ENCODE assay signal across 8 cellular contexts in the genomic region with DNA sequence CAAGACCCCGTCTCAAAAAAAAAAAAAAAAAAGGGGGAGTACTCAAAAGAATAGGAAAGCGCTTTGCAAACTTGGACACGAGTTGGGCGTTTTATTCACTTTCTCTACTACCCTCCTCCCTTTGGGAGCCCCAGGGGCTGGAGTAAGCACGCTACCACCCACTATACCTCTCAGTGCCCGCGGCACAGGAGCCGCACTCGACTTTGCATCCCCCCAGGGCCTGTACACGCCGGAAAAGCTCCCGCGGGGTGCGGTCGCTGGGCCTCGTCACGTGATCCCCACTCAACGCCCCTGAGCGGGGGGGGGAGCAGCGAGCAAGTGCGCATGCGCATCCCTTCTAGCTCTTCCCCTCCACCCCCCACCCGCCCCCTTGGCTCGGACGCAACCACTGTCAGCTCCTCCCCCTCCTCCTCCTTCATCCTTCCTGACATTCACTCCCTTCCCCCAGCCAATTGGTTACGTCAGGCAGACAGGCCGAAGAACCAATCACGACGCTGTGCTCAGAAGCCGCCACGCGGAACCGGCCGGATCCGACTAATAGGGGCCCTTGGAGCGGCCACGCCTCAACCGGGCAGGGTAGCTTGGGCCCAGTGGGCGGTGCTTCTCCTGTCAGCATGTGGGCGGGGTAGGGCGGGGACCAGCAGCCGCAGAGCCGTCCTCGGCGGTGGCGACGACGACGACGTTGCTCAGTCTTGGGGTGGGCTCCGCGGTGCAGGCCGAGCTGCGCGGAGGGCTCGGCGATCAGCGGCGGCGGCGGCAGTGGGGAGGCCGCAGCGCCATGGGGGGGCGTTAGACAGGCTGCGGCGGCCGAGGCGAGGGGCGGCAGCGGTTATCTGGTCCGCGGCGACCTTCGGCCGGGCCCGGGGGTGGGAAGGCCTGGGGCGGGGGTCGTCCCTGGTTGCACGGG. TPM values are rescaled to one million over a fixed set of nuclear protein-coding genes. Genes with fewer than 3 reads are reported as not detected.
DNase-seq lines count a peak whose midpoint lies in the region; ATAC-seq and TF ChIP-seq lines count a peak whose summit lies in the region.

A gene with protein sequence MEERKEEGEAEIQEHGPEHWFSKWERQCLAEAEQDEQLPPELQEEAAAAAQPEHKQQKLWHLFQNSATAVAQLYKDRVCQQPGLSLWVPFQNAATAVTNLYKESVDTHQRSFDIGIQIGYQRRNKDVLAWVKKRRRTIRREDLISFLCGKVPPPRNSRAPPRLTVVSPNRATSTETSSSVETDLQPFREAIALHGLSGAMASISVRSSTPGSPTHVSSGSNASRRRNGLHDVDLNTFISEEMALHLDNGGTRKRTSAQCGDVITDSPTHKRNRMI (plus strand): TSS at position 685 of the 907 bp plus-strand sequence. CDS start 401 bp downstream, outside the sequence.

- TF ChIP-seq CTCF in GM06990 (IDR thresholded peaks at IDR 0.05; ENCODE audit: insufficient read depth, low read length, poor library complexity, severe bottlenecking) (no peak), omental fat pad (IDR thresholded peaks at IDR 0.05) (no peak), testis (IDR thresholded peaks at IDR 0.05) (no peak)

- peak within 1 kb of the TSS; percentile 95 for H3K4me3 ChIP-seq in GM06990 (replicated peaks; ENCODE audit: low read depth, low read length)
- H3K4me3 ChIP-seq in testis = peak within 1 kb of the TSS; percentile 97 to 99

- H3K36me3 Mint-ChIP-seq in activated naive CD4-positive, alpha-beta T cell treated with anti-CD3 and anti-CD28 coated beads, Interleukin-2, amount 50 U/mL, for 72 hours = peaks cover 37 to 43% of the 10 kb centered on the region in 2 donors

- H3K27ac ChIP-seq in testis = peak within 1 kb of the TSS; percentile 97 to 100

- intact Hi-C loops in testis (cut with DNase I; ENCODE audit: low total_unique reads) = no loop called here

- H3K36me3 ChIP-seq in GM06990 (ENCODE audit: control insufficient read depth, insufficient read depth, low read length) (no peaks in the 10 kb centered on the region; the same call in none of the 2 replicates), testis (ENCODE audit: low read depth, missing control alignments) (no peaks in the 10 kb centered on the region)

- 1 to 2% methylated on average over 32 to 61 of the region's 79 CpGs for WGBS in testis, 2 donors

- no peaks in the 10 kb centered on the region for H3K27me3 ChIP-seq in GM06990 (replicated peaks; ENCODE audit: control insufficient read depth, insufficient read depth, low read length)
- no peaks in the 10 kb centered on the region for H3K27me3 ChIP-seq in testis

- H3K4me1 ChIP-seq in testis = peaks cover 30% of the 10 kb centered on the region

- H3K27ac Mint-ChIP-seq in activated naive CD4-positive, alpha-beta T cell treated with anti-CD3 and anti-CD28 coated beads, Interleukin-2, amount 50 U/mL, for 72 hours = peak within 1 kb of the TSS; percentile 96 to 98

- ATAC-seq in HG02588 (IDR thresholded peaks at IDR 0.05; ENCODE audit: unreplicated experiment) (peak; percentile 84), SK-N-SH treated with all-trans-retinoic acid at 6 μM for 48 hours (peak; percentile 97), omental fat pad (ENCODE audit: low FRiP score) (peak; percentile 97)
- peak; percentile 92 to 93 for ATAC-seq in activated naive CD4-positive, alpha-beta T cell treated with anti-CD3 and anti-CD28 coated beads, Interleukin-2, amount 50 U/mL, for 72 hours

- no peaks in the 10 kb centered on the region for H3K9me3 Mint-ChIP-seq in activated naive CD4-positive, alpha-beta T cell treated with anti-CD3 and anti-CD28 coated beads, Interleukin-2, amount 50 U/mL, for 72 hours

- DNase-seq in GM06990 (ENCODE audit: extremely low read depth, insufficient read length) = peak; percentile 98
- peak; percentile 100 for DNase-seq in NCI-H1092 (lab: John Stamatoyannopoulos, UW)
- DNase-seq in activated naive CD4-positive, alpha-beta T cell treated with anti-CD3 and anti-CD28 coated beads, Interleukin-2, amount 50 U/mL, for 72 hours (ENCODE audit: low spot score in 2 of 2) = peak; percentile 96 to 99
- peak; percentile 96 for DNase-seq in glomerular endothelial cell (ENCODE audit: extremely low read depth, low read depth, low spot score)
- DNase-seq in omental fat pad (ENCODE audit: low spot score) = peak; percentile 97
- DNase-seq in testis = peak; percentile 100

- TF ChIP-seq POLR2A in testis (IDR thresholded peaks at IDR 0.05) = peak; percentile 95

- H3K9me3 ChIP-seq in testis = no peaks in the 10 kb centered on the region

TF ChIP-seq in SK-N-SH treated with all-trans-retinoic acid at 6 μM for 48 hours, 23 proteins besides CTCF, POLR2A, EP300 and RAD21:
- TF ChIP-seq GLIS3 (CRISPR knock-in tag; IDR thresholded peaks at IDR 0.05) (peak; percentile 89; the same call in 1 of the 2 replicates), PPARA (CRISPR knock-in tag; IDR thresholded peaks at IDR 0.05; ENCODE audit: borderline replicate concordance) (no peak)
- TF ChIP-seq, protein P1, sequence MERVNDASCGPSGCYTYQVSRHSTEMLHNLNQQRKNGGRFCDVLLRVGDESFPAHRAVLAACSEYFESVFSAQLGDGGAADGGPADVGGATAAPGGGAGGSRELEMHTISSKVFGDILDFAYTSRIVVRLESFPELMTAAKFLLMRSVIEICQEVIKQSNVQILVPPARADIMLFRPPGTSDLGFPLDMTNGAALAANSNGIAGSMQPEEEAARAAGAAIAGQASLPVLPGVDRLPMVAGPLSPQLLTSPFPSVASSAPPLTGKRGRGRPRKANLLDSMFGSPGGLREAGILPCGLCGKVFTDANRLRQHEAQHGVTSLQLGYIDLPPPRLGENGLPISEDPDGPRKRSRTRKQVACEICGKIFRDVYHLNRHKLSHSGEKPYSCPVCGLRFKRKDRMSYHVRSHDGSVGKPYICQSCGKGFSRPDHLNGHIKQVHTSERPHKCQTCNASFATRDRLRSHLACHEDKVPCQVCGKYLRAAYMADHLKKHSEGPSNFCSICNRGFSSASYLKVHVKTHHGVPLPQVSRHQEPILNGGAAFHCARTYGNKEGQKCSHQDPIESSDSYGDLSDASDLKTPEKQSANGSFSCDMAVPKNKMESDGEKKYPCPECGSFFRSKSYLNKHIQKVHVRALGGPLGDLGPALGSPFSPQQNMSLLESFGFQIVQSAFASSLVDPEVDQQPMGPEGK (CRISPR knock-in tag; IDR thresholded peaks at IDR 0.05; ENCODE audit: borderline replicate concordance) = no peak

RNA-seq across cellular contexts. Expression of the gene that starts here (rescaled TPM):
- 10 to 100 TPM; 48.9 to 52.7 TPM for total RNA-seq in activated naive CD4-positive, alpha-beta T cell treated with anti-CD3 and anti-CD28 coated beads, Interleukin-2, amount 50 U/mL, for 72 hours
- total RNA-seq in glomerular endothelial cell (47.4 and 94.9 TPM in 2 replicates), omental fat pad (10 to 100 TPM; 44.8 to 71.7 (median 57.6) TPM), testis (10 to 100 TPM; 68.8 to 75.7 TPM)
- 37.5 TPM for polyA plus RNA-seq in testis (ENCODE audit: insufficient read depth, low read depth, low replicate concordance)

Comparison
In these comparisons a context has a peak if more than half of its experiments do, and no peak if none do; other contexts are left out.
1. Peak in every context shown above with its lines: DNase-seq, ATAC-seq, H3K4me3 ChIP-seq and H3K27ac ChIP-seq.